In the genomic region with DNA sequence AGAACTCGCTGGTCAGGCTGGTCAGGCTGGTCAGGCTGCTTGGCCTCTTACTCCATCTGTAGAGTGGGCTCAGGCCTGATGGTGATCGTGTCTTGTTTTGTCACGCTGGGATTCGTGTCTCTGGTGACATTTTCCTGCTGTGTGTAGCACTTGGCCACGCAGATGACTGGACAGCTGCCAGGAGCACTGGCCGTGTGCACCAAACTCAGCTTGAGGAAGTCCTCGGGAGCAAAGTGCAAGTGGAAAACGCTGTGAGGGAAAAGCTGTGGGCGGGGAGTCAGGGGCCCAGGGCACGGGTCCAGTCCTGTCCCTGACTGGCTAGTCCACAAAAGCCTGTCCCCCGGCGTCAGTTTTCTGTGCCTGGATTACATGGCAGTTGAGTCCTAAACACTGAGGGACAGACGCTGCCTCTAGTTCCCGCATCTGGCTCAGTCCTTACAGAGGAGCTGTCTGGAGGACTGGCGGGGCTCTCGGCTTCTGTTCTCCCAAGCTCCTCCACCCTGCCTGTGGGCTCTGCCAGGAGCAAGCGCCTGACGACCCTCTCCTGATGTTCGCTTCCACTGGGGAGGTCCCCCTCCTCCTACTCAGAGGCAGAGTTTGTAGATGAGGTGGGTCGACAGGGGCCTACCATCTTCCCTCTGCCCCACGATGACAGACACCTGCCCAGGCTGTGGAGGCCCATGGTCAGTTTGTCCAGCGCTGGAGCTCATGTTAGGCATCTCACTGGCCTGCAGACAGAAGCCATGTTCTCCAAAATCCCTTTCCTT, we compare ENCODE assay signal across 8 cellular contexts. TPM values are rescaled to one million over a fixed set of nuclear protein-coding genes. Genes with fewer than 3 reads are reported as not detected.
DNase-seq lines count a peak whose midpoint lies in the region; ATAC-seq, FAIRE-seq and TF ChIP-seq lines count a peak whose summit lies in the region.

No MANE protein-coding gene starts in this region.

- intact Hi-C loops in GM12878 (cut with micrococcal nuclease; ENCODE audit: unreplicated experiment), result no loop called here

- in situ Hi-C loops in GM12878 (cut with MboI), result no loop called here

- CTCF ChIA-PET in GM12878 (lab: Yijun Ruan, JAX), result interaction anchor here (1.4 to 4.4 kb wide), 2 partner anchors 21 to 232 kb away, joined by 6 to 24 read pairs; no protein-coding TSS in a partner anchor

- DNase-seq in AG20443 (ENCODE audit: low spot score), result peak; percentile 26
- peak in 1 of 2 experiments; percentile 22 for DNase-seq in HL-60 (ENCODE audit: low read depth in 1 of 2, low spot score in 1 of 2)
- DNase-seq in GM12878 (ENCODE audit: low read depth, low spot score), result no peak
- peak; percentile 78 for DNase-seq in left kidney (ENCODE audit: low read depth, low spot score)
- no peak for DNase-seq in pons (ENCODE audit: low spot score)
- no peak for DNase-seq in amniotic stem cell (lab: John Stamatoyannopoulos, UW)

- 40% methylated on average over 22 of the region's 22 CpGs for WGBS in GM12878 (ENCODE audit: insufficient coverage, insufficient replicate concordance, low lambda C conversion rate, missing lambda C conversion rate)

- H3K36me3 Mint-ChIP-seq in stimulated activated memory B cell treated with anti-CD40 and anti-IgM and Interleukin-4, amounts not matched to agents 10 μg/mL and 1 μg/mL and 100 μg/mL, for 72 hours, result no peaks in the 10 kb centered on the region

- TF ChIP-seq CTCF in HL-60 (IDR thresholded peaks at IDR 0.05; ENCODE audit: insufficient read depth, low read length) (no peak), GM12878 (IDR thresholded peaks at IDR 0.05 in 2 of 3, conservative IDR thresholded peaks at IDR 0.05 in 1 of 3; ENCODE audit: control insufficient read depth in 2 of 3, extremely low read depth in 1 of 3, insufficient read depth in 1 of 3, low read depth in 3 of 3, low read length in 3 of 3) (no peak)

- no peak for FAIRE-seq in GM12878 (lab: Jason Lieb, UNC)

- H3K4me3 ChIP-seq in HL-60 (replicated peaks; ENCODE audit: insufficient read depth, low read length) (peak overlapping the region; percentile 54), GM12878 (no peak overlapping the region)

- H3K36me3 ChIP-seq in GM12878 (ENCODE audit: control insufficient read depth in 2 of 2, insufficient read depth in 2 of 2, low read length in 1 of 2), result no peaks in the 10 kb centered on the region

- SMC1A ChIA-PET in GM12878 (lab: Charles Lee; ENCODE audit: uncharacterized antibody, unreplicated experiment), result no interaction called here

- H3K79me2 ChIP-seq in GM12878 (ENCODE audit: control insufficient read depth, insufficient read depth, low read length), result no peaks in the 10 kb centered on the region

- ATAC-seq in GM12878, result no peak
- no peak for ATAC-seq in stimulated activated memory B cell treated with anti-CD40 and anti-IgM and Interleukin-4, amounts not matched to agents 10 μg/mL and 1 μg/mL and 100 μg/mL, for 72 hours
- no peak for ATAC-seq in HG02759 (IDR thresholded peaks at IDR 0.05; ENCODE audit: unreplicated experiment)

- TF ChIP-seq EP300 in GM12878 (IDR thresholded peaks at IDR 0.05; ENCODE audit: borderline replicate concordance in 1 of 2, control insufficient read depth in 1 of 2, low read depth in 2 of 2, low read length in 2 of 2), result no peak

- H3K9ac ChIP-seq in GM12878 (ENCODE audit: control insufficient read depth, insufficient read depth, low read length), result no peak overlapping the region

- TF ChIP-seq POLR2A in GM12878 (IDR thresholded peaks at IDR 0.05; ENCODE audit: low read depth, low read length), result no peak

- RAD21 ChIA-PET in GM12878 (lab: Charles Lee; ENCODE audit: unreplicated experiment), result no interaction called here

- peak overlapping the region; percentile 33; the same call in 1 of the 2 replicates for H2AFZ ChIP-seq in GM12878 (ENCODE audit: control insufficient read depth, low read depth, low read length)

- peaks cover 7% of the 10 kb centered on the region for H3K4me1 ChIP-seq in GM12878 (ENCODE audit: control insufficient read depth, insufficient read depth, low read length)

- H3K27me3 ChIP-seq in HL-60 (ENCODE audit: insufficient read depth, poor library complexity, severe bottlenecking) (peaks cover 9% of the 10 kb centered on the region), GM12878 (replicated peaks in 1 of 2; ENCODE audit: control insufficient read depth in 2 of 2, insufficient read depth in 2 of 2, low read length in 1 of 2) (peaks cover 0 to 3% of the 10 kb centered on the region in 2 experiments; a peak in 1 of 4 replicates)

- peaks cover 27% of the 10 kb centered on the region for H3K4me1 Mint-ChIP-seq in stimulated activated memory B cell treated with anti-CD40 and anti-IgM and Interleukin-4, amounts not matched to agents 10 μg/mL and 1 μg/mL and 100 μg/mL, for 72 hours

- peak overlapping the region; percentile 75 for H3K27ac Mint-ChIP-seq in stimulated activated memory B cell treated with anti-CD40 and anti-IgM and Interleukin-4, amounts not matched to agents 10 μg/mL and 1 μg/mL and 100 μg/mL, for 72 hours

- no TSS peak for BruUV-seq in GM12878 (replicated peaks; lab: Mats Ljungman, UMichigan)

- POLR2A ChIA-PET in GM12878 (lab: Charles Lee), result interaction anchor here (0.5 to 1.2 kb wide), 2 partner anchors 35 to 373 kb away, joined by 5 read pairs; a partner anchor contains a TSS

- H3K4me2 ChIP-seq in GM12878 (ENCODE audit: control insufficient read depth, insufficient read depth), result peak overlapping the region; percentile 31; the same call in 1 of the 2 replicates

- TF ChIP-seq RAD21 in GM12878 (IDR thresholded peaks at IDR 0.05; ENCODE audit: insufficient read depth, low read depth, low read length), result no peak

- no peaks in the 10 kb centered on the region for H3K9me3 Mint-ChIP-seq in stimulated activated memory B cell treated with anti-CD40 and anti-IgM and Interleukin-4, amounts not matched to agents 10 μg/mL and 1 μg/mL and 100 μg/mL, for 72 hours

- no peaks in the 10 kb centered on the region for H3K9me3 ChIP-seq in GM12878 (replicated peaks; ENCODE audit: control insufficient read depth, insufficient read depth, low read length)

- no peaks in the 10 kb centered on the region for H3K27me3 Mint-ChIP-seq in stimulated activated memory B cell treated with anti-CD40 and anti-IgM and Interleukin-4, amounts not matched to agents 10 μg/mL and 1 μg/mL and 100 μg/mL, for 72 hours

- H4K20me1 ChIP-seq in GM12878 (ENCODE audit: control insufficient read depth, insufficient read depth), result no peaks in the 10 kb centered on the region

- peak overlapping the region; percentile 97 for H3K4me3 Mint-ChIP-seq in stimulated activated memory B cell treated with anti-CD40 and anti-IgM and Interleukin-4, amounts not matched to agents 10 μg/mL and 1 μg/mL and 100 μg/mL, for 72 hours

- H3K27ac ChIP-seq in HL-60 (replicated peaks) (no peak overlapping the region), GM12878 (ENCODE audit: control insufficient read depth, insufficient read depth) (no peak overlapping the region)

TF ChIP-seq in GM12878, 131 proteins besides CTCF, POLR2A, EP300 and RAD21:
- TF ChIP-seq WRNIP1 (IDR thresholded peaks at IDR 0.05; ENCODE audit: borderline replicate concordance, low read depth, low read length), result no peak
- TF ChIP-seq TCF7 (IDR thresholded peaks at IDR 0.05; ENCODE audit: borderline replicate concordance), result no peak

RNA-seq across cellular contexts. Expression of a gene that starts 35.9 kb away (rescaled TPM):
- total RNA-seq in GM12878 (2013; cell fraction: nucleolus; rRNA removed), result 32.9 and 36.4 TPM in 2 replicates
- total RNA-seq in GM12878 (2014; rRNA removed) (30.8 and 43.6 TPM in 2 replicates), GM12878 (2014; rRNA removed; fragmentation: Illumina TruSeq; extraction: Trizol) (54.7 and 62.7 TPM in 2 replicates), GM12878 (2021) (44.1 and 48.8 TPM in 2 replicates)
- polyA plus RNA-seq in GM12878 (2011; ENCODE audit: low read depth), result 22.3 TPM
- polyA plus RNA-seq in GM12878 (2011; rRNA removed) (53.4 and 67.2 TPM in 2 replicates), GM12878 (2014; fragmentation: Illumina TruSeq; extraction: Trizol) (59.2 and 72.5 TPM in 2 replicates), GM12878 (2014; fragmentation: Nextera tagmentation; extraction: Ambion mirVana) (100 to 1,000 TPM; 103 to 119 TPM), GM12878 (2014; rRNA removed) (40.7 and 42.6 TPM in 2 replicates), GM12878 (2016; fragmentation: Nextera tagmentation; extraction: Ambion mirVana) (10 to 100 TPM; 80.1 to 82.8 TPM)
- polyA plus RNA-seq in GM12878 (2011; cell fraction: cytosol; rRNA removed), result 32.1 and 35.7 TPM in 2 replicates
- 28.7 and 29.2 TPM in 2 replicates for polyA plus RNA-seq in GM12878 (2011; cell fraction: nucleus; rRNA removed)
- 26.4 and 30.6 TPM in 2 replicates for polyA plus RNA-seq in GM12878 (2012)
- polyA minus RNA-seq in GM12878 (2011; rRNA and poly(A)+ RNA removed), result 33.1 and 35.9 TPM in 2 replicates
- 8.5 and 9.4 TPM in 2 replicates for polyA minus RNA-seq in GM12878 (2011; cell fraction: cytosol; rRNA and poly(A)+ RNA removed)
- polyA minus RNA-seq in GM12878 (2011; cell fraction: nucleus; rRNA and poly(A)+ RNA removed), result 22.7 and 31.9 TPM in 2 replicates

Comparison
In these comparisons a context has a peak if more than half of its experiments do, and no peak if none do; other contexts are left out.
1. DNase-seq: peak in AG20443 (single experiment) and left kidney (single experiment); none in GM12878 (single experiment), pons (single experiment) and amniotic stem cell (single experiment).